Comparison of ENCODE assay signal across 8 cellular contexts in genomic region chr18:623760-624620, GRCh38. TPM values are rescaled to one million over a fixed set of nuclear protein-coding genes. Genes with fewer than 3 reads are reported as not detected.
DNase-seq lines count a peak whose midpoint lies in the region; ATAC-seq and TF ChIP-seq lines count a peak whose summit lies in the region.

No MANE protein-coding gene starts in this region.

- H3K27ac ChIP-seq in MM.1S (ENCODE audit: low read length) = no peak overlapping the region
- H3K27ac ChIP-seq in right atrium auricular region = no peak overlapping the region

- DNase-seq in AG09319 (ENCODE audit: extremely low read depth, low read depth) = peak; percentile 36
- DNase-seq in MM.1S = peak; percentile 75
- peak; percentile 11 to 57 (median 26) for DNase-seq in T-helper 1 cell
- peak; percentile 94 for DNase-seq in adipocyte (ENCODE audit: low read depth)
- no peak for DNase-seq in right atrium auricular region (ENCODE audit: low spot score)
- DNase-seq in sciatic nerve (ENCODE audit: low spot score) = peak; percentile 77

- ATAC-seq in GM19351 (IDR thresholded peaks at IDR 0.05; ENCODE audit: unreplicated experiment) (peak; percentile 71), sciatic nerve (peak; percentile 64), GM21447 (IDR thresholded peaks at IDR 0.05; ENCODE audit: unreplicated experiment) (no peak)

- H3K9me2 ChIP-seq in MM.1S (replicated peaks; ENCODE audit: insufficient read depth, low read length) = no peaks in the 10 kb centered on the region

- no peaks in the 10 kb centered on the region for H3F3A ChIP-seq in MM.1S (ENCODE audit: insufficient read depth, low read length)

- no peak overlapping the region for H3K9ac ChIP-seq in MM.1S (ENCODE audit: low read length)
- H3K9ac ChIP-seq in adipocyte (ENCODE audit: low read length) = no peak overlapping the region

- peak overlapping the region; percentile 41; the same call in 1 of the 2 replicates for H2AFZ ChIP-seq in MM.1S (ENCODE audit: low read length)

- H3K4me1 ChIP-seq in MM.1S (ENCODE audit: low read length) (no peaks in the 10 kb centered on the region), adipocyte (ENCODE audit: control insufficient read depth, insufficient read depth, low read length) (peaks cover 15% of the 10 kb centered on the region), right atrium auricular region (no peaks in the 10 kb centered on the region)

- H4K20me1 ChIP-seq in MM.1S (ENCODE audit: insufficient read depth, low read length) = no peaks in the 10 kb centered on the region

- H3K9me3 ChIP-seq in MM.1S (replicated peaks; ENCODE audit: insufficient read depth, low read length) (no peaks in the 10 kb centered on the region), adipocyte (ENCODE audit: control insufficient read depth, low read length) (no peaks in the 10 kb centered on the region), right atrium auricular region (no peaks in the 10 kb centered on the region)

- H3K4me3 ChIP-seq in MM.1S (ENCODE audit: low read length) (no peak overlapping the region), adipocyte (ENCODE audit: low read length) (no peak overlapping the region), right atrium auricular region (no peak overlapping the region)

- no peaks in the 10 kb centered on the region for H3K36me3 ChIP-seq in MM.1S (replicated peaks; ENCODE audit: insufficient read depth, low read length)
- H3K36me3 ChIP-seq in adipocyte (ENCODE audit: control insufficient read depth, insufficient read depth, low read length, severe bottlenecking) = no peaks in the 10 kb centered on the region
- H3K36me3 ChIP-seq in right atrium auricular region = no peaks in the 10 kb centered on the region

- no peaks in the 10 kb centered on the region for H3K79me2 ChIP-seq in MM.1S (ENCODE audit: low read length)

- H3K4me2 ChIP-seq in MM.1S (ENCODE audit: low read depth, low read length) = no peak overlapping the region

- no peaks in the 10 kb centered on the region for H3K27me3 ChIP-seq in MM.1S (replicated peaks; ENCODE audit: insufficient read depth, low read length)
- no peaks in the 10 kb centered on the region for H3K27me3 ChIP-seq in adipocyte (replicated peaks; ENCODE audit: control insufficient read depth, insufficient read depth, low read length)
- no peaks in the 10 kb centered on the region for H3K27me3 ChIP-seq in right atrium auricular region

- intact Hi-C loops in sciatic nerve (cut with DNase I) = no loop called here

- peak; percentile 82 for TF ChIP-seq CTCF in AG09319 (IDR thresholded peaks at IDR 0.05; ENCODE audit: low read depth, low read length)
- peak; percentile 59 for TF ChIP-seq CTCF in MM.1S (IDR thresholded peaks at IDR 0.05; ENCODE audit: low read length)
- peak; percentile 56 to 78 for TF ChIP-seq CTCF in right atrium auricular region (IDR thresholded peaks at IDR 0.05)

RNA-seq across cellular contexts. Expression of gene CLUL1, which starts 27.2 kb away (rescaled TPM):
- total RNA-seq in right atrium auricular region = under 1 TPM in 1 of 2 donors, not detected in 1; 0.71 TPM
- total RNA-seq in sciatic nerve = not detected

RNA-seq across cellular contexts. Expression of gene TYMS, which starts 33.5 kb away (rescaled TPM):
- total RNA-seq in right atrium auricular region (under 1 TPM; 0.86 to 0.89 TPM), sciatic nerve (1.8 TPM)

RNA-seq across cellular contexts. Expression of gene CETN1, which starts 43.8 kb away (rescaled TPM):
- not detected for total RNA-seq in right atrium auricular region
- not detected for total RNA-seq in sciatic nerve
